Comparison of ENCODE assay signal across 9 cellular contexts in the genomic region with DNA sequence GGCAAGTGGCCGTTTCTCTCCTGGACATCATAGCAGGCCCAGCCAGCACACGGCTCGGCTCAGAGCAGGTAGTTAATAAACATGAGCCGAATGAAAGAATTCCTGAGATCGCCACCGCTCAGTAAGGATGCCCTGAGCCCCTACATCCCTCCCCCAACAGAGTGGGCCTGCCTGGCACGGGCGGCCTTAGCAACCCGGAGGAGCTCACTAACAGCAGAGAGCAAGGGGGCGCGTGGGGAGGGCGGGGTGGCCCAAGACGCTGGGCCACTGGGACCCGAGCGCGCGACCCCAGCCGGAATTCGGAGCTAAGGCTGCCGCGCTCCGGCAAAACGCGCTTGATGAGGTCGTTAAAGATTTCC. TPM values are rescaled to one million over a fixed set of nuclear protein-coding genes. Genes with fewer than 3 reads are reported as not detected.
A peak's percentile ranks its signal among the peaks of the same experiment; 100 is the strongest.
DNase-seq lines count a peak whose midpoint lies in the region; FAIRE-seq and TF ChIP-seq lines count a peak whose summit lies in the region.
"Had no signal": no experiment of that assay in that cellular context is flagged by ENCODE, and none has a peak within 500 bp of the region (broad histone marks: within the 10 kb centered on the region; RNA-seq: fewer than 3 reads in every experiment).

No MANE protein-coding gene starts in this region.

- no peaks in the 10 kb centered on the region for H4K20me1 ChIP-seq in neural cell (ENCODE audit: insufficient read depth)

- no peaks in the 10 kb centered on the region for H3K36me3 Mint-ChIP-seq in activated T-helper 1 cell treated with anti-CD3 and anti-CD28 coated beads, Interleukin-12 subunit alpha, Interleukin-12 subunit beta, Interleukin-2, Interleukin-4 antibody, amounts not matched to agents 30 ng/mL and 10 ng/mL and 1 ng/mL, durations not matched to agents 14 hours and 24 hours and 36 hours (ENCODE audit: low read depth)

- H3K27me3 ChIP-seq in BJ (ENCODE audit: control insufficient read depth, insufficient read depth, low read length) = peaks cover 1% of the 10 kb centered on the region; the same call in 1 of the 2 replicates
- no peaks in the 10 kb centered on the region for H3K27me3 ChIP-seq in MG63
- no peaks in the 10 kb centered on the region for H3K27me3 ChIP-seq in neural cell (ENCODE audit: insufficient read depth, low read depth, low read length)

- H3F3A ChIP-seq in neural cell (ENCODE audit: insufficient read depth, low read length, poor library complexity, severe bottlenecking) = peaks cover 7% of the 10 kb centered on the region

- peak overlapping the region; percentile 94 for H3K9ac ChIP-seq in neural cell (ENCODE audit: low read length)

- CTCF ChIA-PET in BJ (lab: Yijun Ruan, JAX) = interaction anchor here (1.2 to 1.6 kb wide), 4 partner anchors 10 to 326 kb away, joined by 3 to 5 read pairs (median 4); no protein-coding TSS in a partner anchor

- TF ChIP-seq EP300 in neural cell (conservative IDR thresholded peaks at IDR 0.05; ENCODE audit: poor library complexity, severe bottlenecking) = no peak

- H3K9me2 ChIP-seq in neural cell (ENCODE audit: insufficient read depth, low read length) = no peaks in the 10 kb centered on the region

- DNase-seq in BJ (ENCODE audit: low read depth) (no peak), MG63 (no peak), epithelial cell of prostate (ENCODE audit: low read depth, low spot score) (no peak), urothelium cell line (ENCODE audit: low spot score) (no peak), T1000 (lab: John Stamatoyannopoulos, UW) (no peak)
- no peak for DNase-seq in activated T-helper 1 cell treated with anti-CD3 and anti-CD28 coated beads, Interleukin-12 subunit alpha, Interleukin-12 subunit beta, Interleukin-2, Interleukin-4 antibody, amounts not matched to agents 30 ng/mL and 10 ng/mL and 1 ng/mL, durations not matched to agents 14 hours and 24 hours and 36 hours (ENCODE audit: low spot score)
- no peak for DNase-seq in stimulated activated CD4-positive, alpha-beta T cell treated with anti-CD3 and anti-CD28 coated beads, Interleukin-4, amount 100 ng/mL, for 4 hours
- DNase-seq: activated CD4-positive, alpha-beta T cell treated with anti-CD3 and anti-CD28 coated beads, Interleukin-2, amount 50 U/mL, for 4 hours had no signal

- H2AFZ ChIP-seq in neural cell (ENCODE audit: low read depth, low read length) = peak overlapping the region; percentile 93

- no peak for FAIRE-seq in urothelium cell line (lab: Jason Lieb, UNC)

- no peak overlapping the region for H3K27ac Mint-ChIP-seq in activated T-helper 1 cell treated with anti-CD3 and anti-CD28 coated beads, Interleukin-12 subunit alpha, Interleukin-12 subunit beta, Interleukin-2, Interleukin-4 antibody, amounts not matched to agents 30 ng/mL and 10 ng/mL and 1 ng/mL, durations not matched to agents 14 hours and 24 hours and 36 hours

- H3K4me1 Mint-ChIP-seq in activated T-helper 1 cell treated with anti-CD3 and anti-CD28 coated beads, Interleukin-12 subunit alpha, Interleukin-12 subunit beta, Interleukin-2, Interleukin-4 antibody, amounts not matched to agents 30 ng/mL and 10 ng/mL and 1 ng/mL, durations not matched to agents 14 hours and 24 hours and 36 hours (ENCODE audit: low read depth) = peaks cover 10% of the 10 kb centered on the region

- no peaks in the 10 kb centered on the region for H3K79me2 ChIP-seq in neural cell (replicated peaks; ENCODE audit: insufficient read depth, low read length)

- peak overlapping the region; percentile 95 for H3K4me2 ChIP-seq in neural cell (ENCODE audit: low read length)

- H3K27me3 Mint-ChIP-seq in activated T-helper 1 cell treated with anti-CD3 and anti-CD28 coated beads, Interleukin-12 subunit alpha, Interleukin-12 subunit beta, Interleukin-2, Interleukin-4 antibody, amounts not matched to agents 30 ng/mL and 10 ng/mL and 1 ng/mL, durations not matched to agents 14 hours and 24 hours and 36 hours (ENCODE audit: insufficient read depth) = peaks cover 47% of the 10 kb centered on the region

- intact Hi-C loops in activated T-helper 1 cell treated with anti-CD3 and anti-CD28 coated beads, Interleukin-12 subunit alpha, Interleukin-12 subunit beta, Interleukin-2, Interleukin-4 antibody, amounts not matched to agents 30 ng/mL and 10 ng/mL and 1 ng/mL, durations not matched to agents 14 hours and 24 hours and 36 hours (cut with micrococcal nuclease) = no loop called here

- no peaks in the 10 kb centered on the region for H3K9me3 Mint-ChIP-seq in activated T-helper 1 cell treated with anti-CD3 and anti-CD28 coated beads, Interleukin-12 subunit alpha, Interleukin-12 subunit beta, Interleukin-2, Interleukin-4 antibody, amounts not matched to agents 30 ng/mL and 10 ng/mL and 1 ng/mL, durations not matched to agents 14 hours and 24 hours and 36 hours

- H3K27ac ChIP-seq in epithelial cell of prostate (peak overlapping the region; percentile 44), neural cell (ENCODE audit: low read length) (peak overlapping the region; percentile 97)

- H3K4me3 ChIP-seq in BJ (ENCODE audit: low read depth, low read length) = peak overlapping the region; percentile 87
- H3K4me3 ChIP-seq in MG63 = peak overlapping the region; percentile 52
- peak overlapping the region; percentile 90 for H3K4me3 ChIP-seq in neural cell (ENCODE audit: low read length)

- POLR2A ChIA-PET in BJ (lab: Charles Lee) = interaction anchor here (0.6 kb wide), 1 partner anchor 531 kb away, joined by 3 read pairs; no protein-coding TSS in a partner anchor

- no peaks in the 10 kb centered on the region for H3K36me3 ChIP-seq in BJ (ENCODE audit: control insufficient read depth, insufficient read depth, low read length)
- no peaks in the 10 kb centered on the region for H3K36me3 ChIP-seq in MG63
- H3K36me3 ChIP-seq in neural cell (ENCODE audit: insufficient read depth, low read length) = no peaks in the 10 kb centered on the region

- TF ChIP-seq RAD21 in neural cell (conservative IDR thresholded peaks at IDR 0.05) = no peak

- TF ChIP-seq CTCF in BJ (IDR thresholded peaks at IDR 0.05; ENCODE audit: insufficient read depth, low read depth, low read length) (no peak), neural cell (IDR thresholded peaks at IDR 0.05; ENCODE audit: poor library complexity, severe bottlenecking) (no peak)

- H3K9me3 ChIP-seq in MG63 = no peaks in the 10 kb centered on the region
- H3K9me3 ChIP-seq in neural cell (ENCODE audit: low read length) = no peaks in the 10 kb centered on the region

- H3K4me3 Mint-ChIP-seq in activated T-helper 1 cell treated with anti-CD3 and anti-CD28 coated beads, Interleukin-12 subunit alpha, Interleukin-12 subunit beta, Interleukin-2, Interleukin-4 antibody, amounts not matched to agents 30 ng/mL and 10 ng/mL and 1 ng/mL, durations not matched to agents 14 hours and 24 hours and 36 hours = no peak overlapping the region

TF ChIP-seq in neural cell, 6 proteins besides CTCF, POLR2A, EP300 and RAD21:
- TF ChIP-seq, protein P1, sequence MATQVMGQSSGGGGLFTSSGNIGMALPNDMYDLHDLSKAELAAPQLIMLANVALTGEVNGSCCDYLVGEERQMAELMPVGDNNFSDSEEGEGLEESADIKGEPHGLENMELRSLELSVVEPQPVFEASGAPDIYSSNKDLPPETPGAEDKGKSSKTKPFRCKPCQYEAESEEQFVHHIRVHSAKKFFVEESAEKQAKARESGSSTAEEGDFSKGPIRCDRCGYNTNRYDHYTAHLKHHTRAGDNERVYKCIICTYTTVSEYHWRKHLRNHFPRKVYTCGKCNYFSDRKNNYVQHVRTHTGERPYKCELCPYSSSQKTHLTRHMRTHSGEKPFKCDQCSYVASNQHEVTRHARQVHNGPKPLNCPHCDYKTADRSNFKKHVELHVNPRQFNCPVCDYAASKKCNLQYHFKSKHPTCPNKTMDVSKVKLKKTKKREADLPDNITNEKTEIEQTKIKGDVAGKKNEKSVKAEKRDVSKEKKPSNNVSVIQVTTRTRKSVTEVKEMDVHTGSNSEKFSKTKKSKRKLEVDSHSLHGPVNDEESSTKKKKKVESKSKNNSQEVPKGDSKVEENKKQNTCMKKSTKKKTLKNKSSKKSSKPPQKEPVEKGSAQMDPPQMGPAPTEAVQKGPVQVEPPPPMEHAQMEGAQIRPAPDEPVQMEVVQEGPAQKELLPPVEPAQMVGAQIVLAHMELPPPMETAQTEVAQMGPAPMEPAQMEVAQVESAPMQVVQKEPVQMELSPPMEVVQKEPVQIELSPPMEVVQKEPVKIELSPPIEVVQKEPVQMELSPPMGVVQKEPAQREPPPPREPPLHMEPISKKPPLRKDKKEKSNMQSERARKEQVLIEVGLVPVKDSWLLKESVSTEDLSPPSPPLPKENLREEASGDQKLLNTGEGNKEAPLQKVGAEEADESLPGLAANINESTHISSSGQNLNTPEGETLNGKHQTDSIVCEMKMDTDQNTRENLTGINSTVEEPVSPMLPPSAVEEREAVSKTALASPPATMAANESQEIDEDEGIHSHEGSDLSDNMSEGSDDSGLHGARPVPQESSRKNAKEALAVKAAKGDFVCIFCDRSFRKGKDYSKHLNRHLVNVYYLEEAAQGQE (IDR thresholded peaks at IDR 0.05; ENCODE audit: borderline replicate concordance) = no peak
- TF ChIP-seq SMC3 (conservative IDR thresholded peaks at IDR 0.05; ENCODE audit: poor library complexity) (no peak), EZH2 (IDR thresholded peaks at IDR 0.05; ENCODE audit: borderline replicate concordance, insufficient read depth, low read length, poor library complexity, severe bottlenecking) (no peak)

RNA-seq across cellular contexts. Expression of a gene that starts 0.4 kb away (rescaled TPM):
- polyA plus RNA-seq in BJ (2011; rRNA removed) (0.28 and 0.29 TPM in 2 replicates), neural cell (0.51 and 3.2 TPM in 2 replicates)
- 0.36 and 0.38 TPM in 2 replicates for polyA minus RNA-seq in BJ (2011; rRNA and poly(A)+ RNA removed)
- total RNA-seq in MG63 (2014; rRNA removed; shearing (Covaris generic); ENCODE audit: low replicate concordance) = 0.69 and 2.5 TPM in 2 replicates
- polyA minus RNA-seq in neural cell = 1.5 TPM in 2 replicates
- total RNA-seq in activated T-helper 1 cell treated with anti-CD3 and anti-CD28 coated beads, Interleukin-12 subunit alpha, Interleukin-12 subunit beta, Interleukin-2, Interleukin-4 antibody, amounts not matched to agents 30 ng/mL and 10 ng/mL and 1 ng/mL, durations not matched to agents 14 hours and 24 hours and 36 hours = not detected in 2 replicates
